ENCODE assay signal across 27 cellular contexts in the genomic region with DNA sequence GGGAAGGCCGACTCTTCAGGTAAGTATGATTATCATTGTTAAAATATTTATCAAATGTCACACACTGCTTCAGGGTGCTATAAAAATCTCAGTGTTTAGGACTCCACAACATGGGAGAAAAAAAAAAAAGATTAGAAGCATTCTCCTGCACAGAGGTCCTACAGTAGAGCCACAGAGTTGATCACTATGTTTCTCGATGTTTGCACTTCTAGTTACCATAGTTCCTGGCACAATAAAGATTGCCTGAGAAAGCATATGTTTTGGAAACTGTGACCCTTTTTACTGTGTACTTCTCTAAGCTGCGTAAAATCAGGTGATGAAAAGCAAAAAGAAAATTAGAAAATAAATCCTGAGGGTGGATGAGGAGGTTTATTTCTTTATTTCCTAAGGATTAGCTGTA.
"Had no signal": no experiment of that assay in that cellular context is flagged by ENCODE, and none has a peak within 500 bp of the region (broad histone marks: within the 10 kb centered on the region; RNA-seq: fewer than 3 reads in every experiment).

No MANE protein-coding gene starts in this region.

- H3K4me3 ChIP-seq: coronary artery, dorsolateral prefrontal cortex, esophagus squamous epithelium, gastrocnemius medialis, heart right ventricle, left lung, lower lobe of right lung, mucosa of descending colon had no signal

- ATAC-seq: esophagus mucosa, gastrocnemius medialis, heart right ventricle, left cardiac atrium, left lung, left ventricle myocardium superior, lower lobe of right lung, mucosa of descending colon had no signal

- H3K9me3 ChIP-seq: esophagus squamous epithelium, gastrocnemius medialis, lower lobe of right lung, mucosa of descending colon had no signal

- H3K4me1 ChIP-seq: esophagus squamous epithelium, gastrocnemius medialis, heart right ventricle, left lung, lower lobe of right lung had no signal

- DNase-seq: dermis blood vessel endothelial cell; dorsolateral prefrontal cortex; effector CD4-positive, alpha-beta T cell; effector memory CD4-positive, alpha-beta T cell; erythroblast; esophagus squamous epithelium; foreskin fibroblast; foreskin melanocyte; gastrocnemius medialis; glutamatergic neuron; head of caudate nucleus; heart right ventricle; hippocampal formation; left cardiac atrium; left lung; left ventricle myocardium superior; lower lobe of right lung; mesenchymal stem cell; mucosa of descending colon; naive B cell had no signal

- H3K27ac ChIP-seq: coronary artery, dorsolateral prefrontal cortex, epithelial cell of prostate, esophagus squamous epithelium, gastrocnemius medialis, heart right ventricle, left lung, lower lobe of right lung had no signal

- H3K36me3 ChIP-seq: esophagus squamous epithelium, gastrocnemius medialis, heart right ventricle, left lung, lower lobe of right lung had no signal

- H3K27me3 ChIP-seq: esophagus squamous epithelium, gastrocnemius medialis, heart right ventricle, left lung had no signal

- FAIRE-seq: colon, endothelial cell of umbilical vein, islet of Langerhans, keratinocyte had no signal
